In genomic region chr12:113874999-113875561, GRCh38 we compare ENCODE assay signal across 17 cellular contexts.
DNase-seq lines count a peak whose midpoint lies in the region; ATAC-seq and TF ChIP-seq lines count a peak whose summit lies in the region.
"Had no signal": no experiment of that assay in that cellular context is flagged by ENCODE, and none has a peak within 500 bp of the region (broad histone marks: within the 10 kb centered on the region; RNA-seq: fewer than 3 reads in every experiment).

No MANE protein-coding gene starts in this region.

- H3K36me3 Mint-ChIP-seq in brain (peaks cover 41% of the 10 kb centered on the region), mesothelial cell of epicardium (peaks cover 20% of the 10 kb centered on the region)

- H2BK120ac ChIP-seq in trophoblast cell (ENCODE audit: insufficient read depth, low read length, poor library complexity), result no peak overlapping the region

- WGBS in trophoblast cell (ENCODE audit: extremely low coverage, insufficient coverage, insufficient read length), result no CpG with 5 or more reads among the region's 18 CpGs

- H3K27me3 ChIP-seq in ACC112 (ENCODE audit: insufficient read depth, low read length) (no peaks in the 10 kb centered on the region), trophoblast cell (ENCODE audit: insufficient read depth, low read length) (no peaks in the 10 kb centered on the region), lower lobe of right lung (ENCODE audit: low read depth) (no peaks in the 10 kb centered on the region)
- H3K27me3 ChIP-seq: ovary had no signal

- no peak overlapping the region for H3K18ac ChIP-seq in trophoblast cell (ENCODE audit: low read length)

- no peak overlapping the region for H2BK5ac ChIP-seq in trophoblast cell (ENCODE audit: low read depth, low read length, poor library complexity)

- H3K36me3 ChIP-seq in ACC112 (ENCODE audit: insufficient read depth, low read length) (no peaks in the 10 kb centered on the region), HEK293 (ENCODE audit: control insufficient read depth in 2 of 2, insufficient read depth in 1 of 2, low read length in 2 of 2) (peaks cover 0 to 6% of the 10 kb centered on the region in 2 experiments; a peak in 1 of 3 replicates), trophoblast cell (ENCODE audit: control insufficient read depth in 1 of 2, insufficient read depth in 2 of 2, low read length in 2 of 2) (peaks cover 6% of the 10 kb centered on the region in 2 experiments), lower lobe of right lung (peaks cover 11% of the 10 kb centered on the region)
- H3K36me3 ChIP-seq: ovary had no signal

- H4K8ac ChIP-seq in trophoblast cell (ENCODE audit: low read depth, low read length), result no peak overlapping the region

- no peak overlapping the region for H2BK12ac ChIP-seq in trophoblast cell (ENCODE audit: low read length)

- H3K27me3 Mint-ChIP-seq in brain (peaks cover 3% of the 10 kb centered on the region), mesothelial cell of epicardium (ENCODE audit: low read depth) (no peaks in the 10 kb centered on the region)
- H3K27me3 Mint-ChIP-seq: activated CD4-positive, alpha-beta T cell treated with anti-CD3 and anti-CD28 coated beads, Interleukin-2, amount 10 ng/mL, durations not matched to agents 7 days and 5 days had no signal

- intact Hi-C loops in lower lobe of right lung (cut with DNase I), result no loop called here

- H3K9me3 Mint-ChIP-seq in brain (peaks cover 0 to 7% (median 2%) of the 10 kb centered on the region in 5 experiments), mesothelial cell of epicardium (no peaks in the 10 kb centered on the region)
- H3K9me3 Mint-ChIP-seq: activated CD4-positive, alpha-beta T cell treated with anti-CD3 and anti-CD28 coated beads, Interleukin-2, amount 10 ng/mL, durations not matched to agents 7 days and 5 days; T-helper 2 cell treated with Interferon-gamma antibody and Interleukin-4, amounts not matched to agents 5 μg/mL and 100 μg/mL, for 36 hours had no signal

- no peak overlapping the region for H3K4ac ChIP-seq in trophoblast cell (ENCODE audit: low read depth, low read length)

- H3K79me1 ChIP-seq in trophoblast cell (ENCODE audit: low read length), result no peaks in the 10 kb centered on the region

- POLR2A ChIA-PET in HEK293 (lab: Yijun Ruan, JAX), result no interaction called here

- DNase-seq in mesothelial cell of epicardium (ENCODE audit: low spot score in 2 of 2, unreplicated experiment in 2 of 2) (no peak), trophoblast cell (no peak), lower lobe of right lung (no peak)
- DNase-seq: activated CD4-positive, alpha-beta T cell treated with anti-CD3 and anti-CD28 coated beads, Interleukin-2, amount 10 ng/mL, durations not matched to agents 7 days and 5 days; AML-193; effector memory CD4-positive, alpha-beta T cell; H7; NCI-H526; ovary; RPMI8226 had no signal

- H3K4me1 ChIP-seq in ACC112 (ENCODE audit: control insufficient read depth, insufficient read depth, low read length, unreplicated experiment) (peaks cover 12% of the 10 kb centered on the region), HEK293 (ENCODE audit: control insufficient read depth, insufficient read depth, low read length) (no peaks in the 10 kb centered on the region), trophoblast cell (ENCODE audit: control insufficient read depth in 1 of 2, insufficient read depth in 2 of 2, low read length in 2 of 2) (no peaks in the 10 kb centered on the region), lower lobe of right lung (no peaks in the 10 kb centered on the region)

- H3K9me3 ChIP-seq in HEK293 (ENCODE audit: control insufficient read depth, insufficient read depth, low read depth, low read length) (no peaks in the 10 kb centered on the region), trophoblast cell (ENCODE audit: insufficient read depth, low read depth, low read length) (no peaks in the 10 kb centered on the region), lower lobe of right lung (no peaks in the 10 kb centered on the region)
- H3K9me3 ChIP-seq: ovary had no signal

- no peak overlapping the region for H3K4me2 ChIP-seq in trophoblast cell (ENCODE audit: low read length)
- H3K4me2 ChIP-seq: KMS-11 had no signal

- peak overlapping the region in 4 of 5 experiments; percentile 24 to 70 (median 64) for H3K27ac Mint-ChIP-seq in brain
- H3K27ac Mint-ChIP-seq in mesothelial cell of epicardium, result peak overlapping the region; percentile 63
- H3K27ac Mint-ChIP-seq: activated CD4-positive, alpha-beta T cell treated with anti-CD3 and anti-CD28 coated beads, Interleukin-2, amount 10 ng/mL, durations not matched to agents 7 days and 5 days; T-helper 2 cell treated with Interferon-gamma antibody and Interleukin-4, amounts not matched to agents 5 μg/mL and 100 μg/mL, for 36 hours had no signal

- no peak for ATAC-seq in HG03045 (IDR thresholded peaks at IDR 0.05; ENCODE audit: unreplicated experiment)
- no peak for ATAC-seq in HG03521 (IDR thresholded peaks at IDR 0.05; ENCODE audit: unreplicated experiment)
- no peak for ATAC-seq in lower lobe of right lung

- peaks cover 28% of the 10 kb centered on the region for H3K4me1 Mint-ChIP-seq in brain
- no peaks in the 10 kb centered on the region for H3K4me1 Mint-ChIP-seq in mesothelial cell of epicardium
- H3K4me1 Mint-ChIP-seq: activated CD4-positive, alpha-beta T cell treated with anti-CD3 and anti-CD28 coated beads, Interleukin-2, amount 10 ng/mL, durations not matched to agents 7 days and 5 days had no signal

- H2AK5ac ChIP-seq in trophoblast cell (ENCODE audit: low read length), result no peak overlapping the region

- H3K23ac ChIP-seq in trophoblast cell (ENCODE audit: low read length), result no peak overlapping the region

- no peak overlapping the region for H3K4me3 Mint-ChIP-seq in brain
- H3K4me3 Mint-ChIP-seq in mesothelial cell of epicardium, result no peak overlapping the region
- H3K4me3 Mint-ChIP-seq: activated CD4-positive, alpha-beta T cell treated with anti-CD3 and anti-CD28 coated beads, Interleukin-2, amount 10 ng/mL, durations not matched to agents 7 days and 5 days; T-helper 2 cell treated with Interferon-gamma antibody and Interleukin-4, amounts not matched to agents 5 μg/mL and 100 μg/mL, for 36 hours had no signal

- TF ChIP-seq CTCF in HEK293 (tag by site-specific recombination; IDR thresholded peaks at IDR 0.05) (no peak), brain (conservative IDR thresholded peaks at IDR 0.05) (no peak), mesothelial cell of epicardium (IDR thresholded peaks at IDR 0.05; ENCODE audit: unreplicated experiment) (no peak), lower lobe of right lung (IDR thresholded peaks at IDR 0.05) (no peak)

- CTCF ChIA-PET in HEK293 (lab: Yijun Ruan, JAX), result interaction anchor here (0.5 kb wide), 1 partner anchor 900 kb away, joined by 3 read pairs; no protein-coding TSS in a partner anchor

- H4K12ac ChIP-seq in trophoblast cell (ENCODE audit: low read depth, low read length), result no peak overlapping the region

- no peak overlapping the region for H3K4me3 ChIP-seq in ACC112 (ENCODE audit: low read depth, low read length)
- H3K4me3 ChIP-seq in HEK293 (ENCODE audit: low read depth, low read length), result no peak overlapping the region
- H3K4me3 ChIP-seq in trophoblast cell (ENCODE audit: low read depth, low read length), result no peak overlapping the region
- H3K4me3 ChIP-seq in lower lobe of right lung, result no peak overlapping the region
- H3K4me3 ChIP-seq: ovary had no signal

- H3K79me2 ChIP-seq in ACC112 (ENCODE audit: control insufficient read depth, insufficient read depth, low read length, unreplicated experiment) (no peaks in the 10 kb centered on the region), trophoblast cell (ENCODE audit: control insufficient read depth, insufficient read depth, low read length, poor library complexity) (no peaks in the 10 kb centered on the region)

- H3K14ac ChIP-seq in trophoblast cell (ENCODE audit: low read length), result no peak overlapping the region

- no peak overlapping the region for H3K9ac ChIP-seq in trophoblast cell (ENCODE audit: low read length)
- H3K9ac ChIP-seq: KMS-11 had no signal

- peak overlapping the region; percentile 47 for H3K27ac ChIP-seq in ACC112 (ENCODE audit: low read depth, low read length)
- no peak overlapping the region for H3K27ac ChIP-seq in HEK293 (ENCODE audit: extremely low read depth, low read depth, low read length)
- no peak overlapping the region for H3K27ac ChIP-seq in trophoblast cell (ENCODE audit: low read depth, low read length)
- no peak overlapping the region for H3K27ac ChIP-seq in lower lobe of right lung
- H3K27ac ChIP-seq: KMS-11, ovary had no signal

- H2AFZ ChIP-seq in ACC112 (ENCODE audit: low read length, unreplicated experiment) (no peak overlapping the region), trophoblast cell (ENCODE audit: insufficient read depth, low read length, poor library complexity) (no peak overlapping the region)

- H4K91ac ChIP-seq in trophoblast cell (ENCODE audit: low read depth, low read length), result no peak overlapping the region

TF ChIP-seq in HEK293, 187 proteins besides CTCF, POLR2A, EP300 and RAD21:
- TF ChIP-seq ZNF10 (tag by site-specific recombination; IDR thresholded peaks at IDR 0.05) (no peak), ZNF626 (tag by site-specific recombination; IDR thresholded peaks at IDR 0.05) (no peak), ZNF791 (tag by site-specific recombination; IDR thresholded peaks at IDR 0.05) (no peak), WT1 (tag by site-specific recombination; IDR thresholded peaks at IDR 0.05) (no peak), ZNF571 (tag by site-specific recombination; IDR thresholded peaks at IDR 0.05) (no peak), ZNF416 (tag by site-specific recombination; IDR thresholded peaks at IDR 0.05) (no peak), ZBTB17 (tag by site-specific recombination; IDR thresholded peaks at IDR 0.05) (no peak), ZIC2 (tag by site-specific recombination; IDR thresholded peaks at IDR 0.05) (peak; percentile 41), ZNF785 (tag by site-specific recombination; IDR thresholded peaks at IDR 0.05) (no peak)
